ENCODE assay signal across 1 cellular context in the genomic region with DNA sequence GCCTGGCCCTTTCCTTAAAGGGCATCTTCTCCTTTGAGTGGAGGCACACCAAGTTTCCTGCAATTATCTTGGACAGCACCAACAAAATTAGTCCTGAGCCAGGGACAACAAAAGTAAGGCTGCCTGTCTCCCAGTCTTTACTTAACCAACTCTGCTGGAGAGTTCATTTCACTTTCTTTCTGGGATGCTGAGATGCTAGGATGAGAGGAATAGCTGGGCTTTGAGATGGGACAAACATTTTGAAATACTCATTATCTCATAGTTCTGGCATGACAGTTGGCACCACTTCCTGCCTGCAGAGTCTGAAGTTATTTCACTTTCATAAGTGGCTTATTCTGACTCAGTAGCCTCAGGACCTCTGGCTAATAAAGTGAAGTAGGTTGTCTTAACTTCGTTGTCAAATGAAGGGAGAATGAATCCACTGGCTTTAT.
TF ChIP-seq lines count a peak whose summit lies in the region.

No MANE protein-coding gene starts in this region.

TF ChIP-seq in HepG2, 621 proteins besides CTCF, POLR2A, EP300 and RAD21 (continued from another document):
- no peak for TF ChIP-seq MNT (IDR thresholded peaks at IDR 0.05)
- no peak for TF ChIP-seq ZNF816 (CRISPR knock-in tag; IDR thresholded peaks at IDR 0.05; ENCODE audit: borderline replicate concordance)
- TF ChIP-seq SNAPC2 (CRISPR knock-in tag; IDR thresholded peaks at IDR 0.05), result no peak
- TF ChIP-seq, protein P1, sequence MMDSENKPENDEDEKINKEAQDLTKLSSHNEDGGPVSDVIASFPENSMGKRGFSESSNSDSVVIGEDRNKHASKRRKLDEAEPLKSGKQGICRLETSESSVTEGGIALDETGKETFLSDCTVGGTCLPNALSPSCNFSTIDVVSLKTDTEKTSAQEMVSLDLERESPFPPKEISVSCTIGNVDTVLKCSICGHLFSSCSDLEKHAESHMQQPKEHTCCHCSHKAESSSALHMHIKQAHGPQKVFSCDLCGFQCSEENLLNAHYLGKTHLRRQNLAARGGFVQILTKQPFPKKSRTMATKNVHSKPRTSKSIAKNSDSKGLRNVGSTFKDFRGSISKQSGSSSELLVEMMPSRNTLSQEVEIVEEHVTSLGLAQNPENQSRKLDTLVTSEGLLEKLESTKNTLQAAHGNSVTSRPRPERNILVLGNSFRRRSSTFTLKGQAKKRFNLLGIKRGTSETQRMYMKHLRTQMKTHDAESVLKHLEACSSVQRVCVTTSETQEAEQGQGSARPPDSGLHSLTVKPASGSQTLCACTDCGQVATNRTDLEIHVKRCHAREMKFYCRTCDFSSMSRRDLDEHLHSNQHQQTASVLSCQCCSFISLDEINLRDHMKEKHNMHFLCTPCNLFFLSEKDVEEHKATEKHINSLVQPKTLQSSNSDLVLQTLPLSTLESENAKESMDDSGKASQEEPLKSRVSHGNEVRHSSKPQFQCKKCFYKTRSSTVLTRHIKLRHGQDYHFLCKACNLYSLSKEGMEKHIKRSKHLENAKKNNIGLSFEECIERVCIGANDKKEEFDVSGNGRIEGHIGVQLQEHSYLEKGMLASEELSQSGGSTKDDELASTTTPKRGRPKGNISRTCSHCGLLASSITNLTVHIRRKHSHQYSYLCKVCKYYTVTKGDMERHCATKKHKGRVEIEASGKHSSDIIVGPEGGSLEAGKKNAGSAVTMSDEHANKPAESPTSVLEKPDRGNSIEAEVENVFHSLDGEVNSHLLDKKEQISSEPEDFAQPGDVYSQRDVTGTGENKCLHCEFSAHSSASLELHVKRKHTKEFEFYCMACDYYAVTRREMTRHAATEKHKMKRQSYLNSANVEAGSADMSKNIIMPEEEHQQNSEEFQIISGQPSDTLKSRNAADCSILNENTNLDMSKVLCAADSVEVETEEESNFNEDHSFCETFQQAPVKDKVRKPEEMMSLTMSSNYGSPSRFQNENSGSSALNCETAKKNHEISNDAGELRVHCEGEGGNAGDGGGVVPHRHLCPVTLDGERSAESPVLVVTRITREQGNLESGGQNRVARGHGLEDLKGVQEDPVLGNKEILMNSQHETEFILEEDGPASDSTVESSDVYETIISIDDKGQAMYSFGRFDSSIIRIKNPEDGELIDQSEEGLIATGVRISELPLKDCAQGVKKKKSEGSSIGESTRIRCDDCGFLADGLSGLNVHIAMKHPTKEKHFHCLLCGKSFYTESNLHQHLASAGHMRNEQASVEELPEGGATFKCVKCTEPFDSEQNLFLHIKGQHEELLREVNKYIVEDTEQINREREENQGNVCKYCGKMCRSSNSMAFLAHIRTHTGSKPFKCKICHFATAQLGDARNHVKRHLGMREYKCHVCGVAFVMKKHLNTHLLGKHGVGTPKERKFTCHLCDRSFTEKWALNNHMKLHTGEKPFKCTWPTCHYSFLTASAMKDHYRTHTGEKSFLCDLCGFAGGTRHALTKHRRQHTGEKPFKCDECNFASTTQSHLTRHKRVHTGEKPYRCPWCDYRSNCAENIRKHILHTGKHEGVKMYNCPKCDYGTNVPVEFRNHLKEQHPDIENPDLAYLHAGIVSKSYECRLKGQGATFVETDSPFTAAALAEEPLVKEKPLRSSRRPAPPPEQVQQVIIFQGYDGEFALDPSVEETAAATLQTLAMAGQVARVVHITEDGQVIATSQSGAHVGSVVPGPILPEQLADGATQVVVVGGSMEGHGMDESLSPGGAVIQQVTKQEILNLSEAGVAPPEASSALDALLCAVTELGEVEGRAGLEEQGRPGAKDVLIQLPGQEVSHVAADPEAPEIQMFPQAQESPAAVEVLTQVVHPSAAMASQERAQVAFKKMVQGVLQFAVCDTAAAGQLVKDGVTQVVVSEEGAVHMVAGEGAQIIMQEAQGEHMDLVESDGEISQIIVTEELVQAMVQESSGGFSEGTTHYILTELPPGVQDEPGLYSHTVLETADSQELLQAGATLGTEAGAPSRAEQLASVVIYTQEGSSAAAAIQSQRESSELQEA (CRISPR knock-in tag; IDR thresholded peaks at IDR 0.05; ENCODE audit: not compliant biosample characterization), result no peak
- TF ChIP-seq KLF15 (CRISPR knock-in tag; IDR thresholded peaks at IDR 0.05; ENCODE audit: borderline replicate concordance), result no peak
- TF ChIP-seq ZNF142 (CRISPR knock-in tag; IDR thresholded peaks at IDR 0.05), result no peak
- TF ChIP-seq, protein P2, sequence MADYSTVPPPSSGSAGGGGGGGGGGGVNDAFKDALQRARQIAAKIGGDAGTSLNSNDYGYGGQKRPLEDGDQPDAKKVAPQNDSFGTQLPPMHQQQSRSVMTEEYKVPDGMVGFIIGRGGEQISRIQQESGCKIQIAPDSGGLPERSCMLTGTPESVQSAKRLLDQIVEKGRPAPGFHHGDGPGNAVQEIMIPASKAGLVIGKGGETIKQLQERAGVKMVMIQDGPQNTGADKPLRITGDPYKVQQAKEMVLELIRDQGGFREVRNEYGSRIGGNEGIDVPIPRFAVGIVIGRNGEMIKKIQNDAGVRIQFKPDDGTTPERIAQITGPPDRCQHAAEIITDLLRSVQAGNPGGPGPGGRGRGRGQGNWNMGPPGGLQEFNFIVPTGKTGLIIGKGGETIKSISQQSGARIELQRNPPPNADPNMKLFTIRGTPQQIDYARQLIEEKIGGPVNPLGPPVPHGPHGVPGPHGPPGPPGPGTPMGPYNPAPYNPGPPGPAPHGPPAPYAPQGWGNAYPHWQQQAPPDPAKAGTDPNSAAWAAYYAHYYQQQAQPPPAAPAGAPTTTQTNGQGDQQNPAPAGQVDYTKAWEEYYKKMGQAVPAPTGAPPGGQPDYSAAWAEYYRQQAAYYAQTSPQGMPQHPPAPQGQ (CRISPR knock-in tag; IDR thresholded peaks at IDR 0.05; ENCODE audit: borderline replicate concordance), result no peak
- TF ChIP-seq MEF2D (CRISPR knock-in tag; IDR thresholded peaks at IDR 0.05), result no peak
